Comparison of ENCODE assay signal across 21 cellular contexts in the genomic region with DNA sequence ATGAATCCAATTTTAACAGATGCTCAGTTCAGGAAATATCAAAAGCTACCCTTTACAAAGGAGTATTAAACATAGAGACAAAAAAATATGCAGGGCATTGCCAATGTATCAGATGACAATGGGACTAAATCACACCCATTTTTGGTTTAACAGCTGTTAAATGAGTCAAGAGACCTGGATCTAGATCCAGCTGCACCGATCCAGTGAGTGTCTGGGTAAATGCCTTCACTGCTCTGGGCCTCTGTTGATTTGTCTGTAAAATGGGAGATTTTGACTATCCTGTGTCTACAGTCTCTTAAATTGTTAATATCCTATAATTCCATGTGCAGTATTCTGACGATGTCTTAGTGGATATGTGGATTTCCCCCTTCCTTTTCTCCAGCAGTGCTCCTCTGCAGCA. TPM values are rescaled to one million over a fixed set of nuclear protein-coding genes. Genes with fewer than 3 reads are reported as not detected.
"Had no signal": no experiment of that assay in that cellular context is flagged by ENCODE, and none has a peak within 500 bp of the region (broad histone marks: within the 10 kb centered on the region; RNA-seq: fewer than 3 reads in every experiment).

No MANE protein-coding gene starts in this region.

- H3K36me3 ChIP-seq: ascending aorta, esophagus muscularis mucosa, lower lobe of right lung had no signal

- H3K4me3 Mint-ChIP-seq: activated CD4-positive, alpha-beta T cell treated with anti-CD3 and anti-CD28 coated beads for 36 hours; activated naive CD4-positive, alpha-beta T cell treated with anti-CD3 and anti-CD28 coated beads, Interleukin-2, amount 50 U/mL, for 24 hours; mesothelial cell of epicardium; nephron; T-helper 2 cell treated with Interferon-gamma antibody and Interleukin-4, amounts not matched to agents 5 μg/mL and 100 μg/mL, for 36 hours; WTC11 had no signal

- H3K36me3 Mint-ChIP-seq: activated naive CD4-positive, alpha-beta T cell treated with anti-CD3 and anti-CD28 coated beads, Interleukin-2, amount 50 U/mL, for 24 hours; mesothelial cell of epicardium; WTC11 had no signal

- DNase-seq: activated CD4-positive, alpha-beta T cell treated with anti-CD3 and anti-CD28 coated beads for 36 hours; activated CD4-positive, alpha-beta T cell treated with anti-CD3 and anti-CD28 coated beads, Interleukin-2, amount 50 U/mL, for 48 hours; activated gamma-delta T cell; cerebellar nuclear complex; effector CD4-positive, alpha-beta T cell; lower lobe of right lung; posterior cingulate gyrus; stimulated activated CD4-positive, alpha-beta T cell treated with anti-CD3 and anti-CD28 coated beads, Interleukin-12 subunit alpha, Interleukin-12 subunit beta, amount 100 ng/mL, for 4 hours; stimulated activated CD4-positive, alpha-beta T cell treated with anti-CD3 and anti-CD28 coated beads, Interleukin-1b, Interleukin-23, amount 100 ng/mL, for 48 hours; stimulated activated CD8-positive, alpha-beta memory T cell treated with anti-CD3 and anti-CD28 coated beads, Interleukin-4, amount 100 ng/mL, for 48 hours; stimulated activated naive CD4-positive, alpha-beta T cell had no signal

- H3K9me3 Mint-ChIP-seq: activated naive CD4-positive, alpha-beta T cell treated with anti-CD3 and anti-CD28 coated beads, Interleukin-2, amount 50 U/mL, for 24 hours; mesothelial cell of epicardium; nephron; T-helper 2 cell treated with Interferon-gamma antibody and Interleukin-4, amounts not matched to agents 5 μg/mL and 100 μg/mL, for 36 hours; WTC11 had no signal

- H3K27me3 ChIP-seq: ascending aorta, esophagus muscularis mucosa, hepatocyte had no signal

- H3K4me1 ChIP-seq: ascending aorta, lower lobe of right lung had no signal

- H3K27ac ChIP-seq: ascending aorta had no signal

- H3K9me3 ChIP-seq: ascending aorta, esophagus muscularis mucosa, lower lobe of right lung had no signal

- H3K27ac Mint-ChIP-seq: activated CD4-positive, alpha-beta T cell treated with anti-CD3 and anti-CD28 coated beads for 36 hours; activated naive CD4-positive, alpha-beta T cell treated with anti-CD3 and anti-CD28 coated beads, Interleukin-2, amount 50 U/mL, for 24 hours; mesothelial cell of epicardium; nephron; T-helper 2 cell treated with Interferon-gamma antibody and Interleukin-4, amounts not matched to agents 5 μg/mL and 100 μg/mL, for 36 hours; WTC11 had no signal

- H3K4me3 ChIP-seq: ascending aorta, esophagus muscularis mucosa, hepatocyte, lower lobe of right lung had no signal

- ATAC-seq: activated CD4-positive, alpha-beta T cell treated with anti-CD3 and anti-CD28 coated beads for 36 hours; lower lobe of right lung; WTC11 had no signal

RNA-seq across cellular contexts. Expression of gene KRT23, which starts 16.4 kb away (rescaled TPM):
- total RNA-seq: activated CD4-positive, alpha-beta T cell treated with anti-CD3 and anti-CD28 coated beads for 36 hours; ascending aorta; WTC11 had no signal

RNA-seq across cellular contexts. Expression of gene KRT20, which starts 36.0 kb away (rescaled TPM):
- total RNA-seq: activated CD4-positive, alpha-beta T cell treated with anti-CD3 and anti-CD28 coated beads for 36 hours; ascending aorta; bronchial epithelial cell; lower lobe of right lung; mesothelial cell of epicardium; renal cortical epithelial cell had no signal

RNA-seq across cellular contexts. Expression of gene KRT39, which starts 45.7 kb away (rescaled TPM):
- total RNA-seq: activated CD4-positive, alpha-beta T cell treated with anti-CD3 and anti-CD28 coated beads for 36 hours; ascending aorta; bronchial epithelial cell; esophagus muscularis mucosa; hepatocyte; mesothelial cell of epicardium; renal cortical epithelial cell; WTC11 had no signal

RNA-seq across cellular contexts. Expression of gene KRT12, which starts 54.0 kb away (rescaled TPM):
- total RNA-seq: activated CD4-positive, alpha-beta T cell treated with anti-CD3 and anti-CD28 coated beads for 36 hours; ascending aorta; bronchial epithelial cell; esophagus muscularis mucosa; hepatocyte; lower lobe of right lung; mesothelial cell of epicardium; renal cortical epithelial cell; WTC11 had no signal
